Comparison of ENCODE assay signal across 8 cellular contexts in genomic region chr11:67630230-67630942, GRCh38. TPM values are rescaled to one million over a fixed set of nuclear protein-coding genes. Genes with fewer than 3 reads are reported as not detected.
DNase-seq lines count a peak whose midpoint lies in the region; ATAC-seq, FAIRE-seq and TF ChIP-seq lines count a peak whose summit lies in the region.

No MANE protein-coding gene starts in this region.

- no peaks in the 10 kb centered on the region for H3K27me3 ChIP-seq in adrenal gland
- H3K27me3 ChIP-seq in heart right ventricle: no peaks in the 10 kb centered on the region

- H3K27ac ChIP-seq in adrenal gland: peak overlapping the region in 4 of 5 donors; percentile 79 to 98 (median 93)
- H3K27ac ChIP-seq in heart right ventricle: peak overlapping the region; percentile 16 to 98 (median 92)

- ATAC-seq in HG02763 (IDR thresholded peaks at IDR 0.05; ENCODE audit: unreplicated experiment) (peak; percentile 66), heart right ventricle (peak; percentile 87 to 95 (median 92))

- no peaks in the 10 kb centered on the region for H3K36me3 ChIP-seq in adrenal gland (replicated peaks in 1 of 2)
- no peaks in the 10 kb centered on the region for H3K36me3 ChIP-seq in heart right ventricle

- H3K4me3 ChIP-seq in adrenal gland (peak overlapping the region in 2 of 4 donors; percentile 49 to 74), heart right ventricle (peak overlapping the region; percentile 16 to 80 (median 64))

- peaks cover 0 to 14% of the 10 kb centered on the region in 2 donors for H3K4me1 ChIP-seq in adrenal gland (replicated peaks in 1 of 2)
- H3K4me1 ChIP-seq in heart right ventricle: peaks cover 0 to 30% (median 19%) of the 10 kb centered on the region in 9 donors

- WGBS in adrenal gland, 4 donors: 1 to 2% (median 1%) methylated on average over 25 to 69 of the region's 70 CpGs
- WGBS in heart right ventricle, 2 donors: 1% methylated on average over 56 to 70 of the region's 70 CpGs

- peak; percentile 73 for TF ChIP-seq POLR2A in GM12892 (IDR thresholded peaks at IDR 0.05; ENCODE audit: low read depth, low read length)
- TF ChIP-seq POLR2A in adrenal gland (IDR thresholded peaks at IDR 0.05): peak; percentile 55 to 76

- H3K9me3 ChIP-seq in adrenal gland (replicated peaks in 1 of 3) (no peaks in the 10 kb centered on the region), heart right ventricle (no peaks in the 10 kb centered on the region)

- DNase-seq in GM12892 (ENCODE audit: insufficient read length): peak; percentile 96
- DNase-seq in NCI-H128 (lab: John Stamatoyannopoulos, UW; ENCODE audit: unreplicated experiment): peak; percentile 86
- DNase-seq in SKM-1 treated with dmso at 0.1 percent for 144 hours (lab: John Stamatoyannopoulos, UW; ENCODE audit: unreplicated experiment): peak; percentile 96
- DNase-seq in adrenal gland: peak; percentile 99
- peak; percentile 98 to 99 for DNase-seq in heart right ventricle
- DNase-seq in posterior cingulate gyrus: peak; percentile 90 to 99 (median 96)
- DNase-seq in urothelium cell line (ENCODE audit: low spot score): peak; percentile 99

- peak; percentile 46 to 77 (median 67) for TF ChIP-seq CTCF in adrenal gland (IDR thresholded peaks at IDR 0.05)
- peak; percentile 21 to 85 (median 77) for TF ChIP-seq CTCF in heart right ventricle (IDR thresholded peaks at IDR 0.05)

- intact Hi-C loops in adrenal gland (cut with DNase I) (loop anchor here in 1 of 2 donors (10.0 kb wide), 1 partner anchor 174 kb away; no protein-coding TSS in a partner anchor), heart right ventricle (cut with DNase I) (loop anchor here in 4 of 10 donors (2.0 to 10.0 kb wide), 3 partner anchors 24 to 174 kb away; partner anchors contain the start of gene NDUFV1 (in 1 of the 4)), posterior cingulate gyrus (cut with DNase I) (no loop called here)

- FAIRE-seq in GM12892 (lab: Jason Lieb, UNC) (peak; percentile 98), urothelium cell line (lab: Jason Lieb, UNC) (no peak)

RNA-seq across cellular contexts. Expression of gene NUDT8, which starts 0.6 kb away (rescaled TPM):
- 11.1 TPM for polyA plus RNA-seq in GM12892 (2012; ENCODE audit: missing spikeins)
- total RNA-seq in adrenal gland (10 to 100 TPM in 2 of 8 donors, 1 to 10 TPM in 6; 2.4 to 40.6 (median 7.9) TPM), heart right ventricle (10 to 100 TPM; 40.5 to 93.4 (median 51.7) TPM)
- polyA plus RNA-seq in adrenal gland (10 to 100 TPM in 1 of 3 donors, 1 to 10 TPM in 2; 1.9 to 14.0 (median 8.0) TPM), heart right ventricle (100 to 1,000 TPM in 1 of 2 donors, 10 to 100 TPM in 1; 48.1 to 107 TPM)

RNA-seq across cellular contexts. Expression of gene TBX10, which starts 9.2 kb away (rescaled TPM):
- 0.21 TPM for polyA plus RNA-seq in GM12892 (2012; ENCODE audit: missing spikeins)
- total RNA-seq in adrenal gland (not detected), heart right ventricle (under 1 TPM in 3 of 10 donors, not detected in 7; 0.17 to 0.44 (median 0.28) TPM)
- polyA plus RNA-seq in adrenal gland (not detected), heart right ventricle (not detected)

RNA-seq across cellular contexts. Expression of gene ACY3, which starts 20.1 kb away (rescaled TPM):
- polyA plus RNA-seq in GM12892 (2012; ENCODE audit: missing spikeins): 5.7 TPM
- total RNA-seq in adrenal gland (not detected), heart right ventricle (not detected)
- polyA plus RNA-seq in adrenal gland (under 1 TPM in 1 of 3 donors, not detected in 2; 0.32 TPM), heart right ventricle (not detected)

RNA-seq across cellular contexts. Expression of gene NDUFV1, which starts 23.6 kb away (rescaled TPM):
- polyA plus RNA-seq in GM12892 (2012; ENCODE audit: missing spikeins): 150 TPM
- 100 to 1,000 TPM; 176 to 439 (median 297) TPM for total RNA-seq in adrenal gland
- 100 to 1,000 TPM in 2 of 3 donors, 10 to 100 TPM in 1; 84.2 to 231 (median 227) TPM for polyA plus RNA-seq in adrenal gland
- total RNA-seq in heart right ventricle: 100 to 1,000 TPM; 406 to 712 (median 638) TPM
- polyA plus RNA-seq in heart right ventricle: 100 to 1,000 TPM; 295 to 387 TPM

RNA-seq across cellular contexts. Expression of gene ALDH3B2, which starts 44.0 kb away (rescaled TPM):
- not detected for polyA plus RNA-seq in GM12892 (2012; ENCODE audit: missing spikeins)
- total RNA-seq in adrenal gland (not detected), heart right ventricle (not detected)
- polyA plus RNA-seq in adrenal gland (under 1 TPM in 1 of 3 donors, not detected in 2; 0.10 TPM), heart right ventricle (under 1 TPM in 1 of 2 donors, not detected in 1; 0.03 TPM)
